Comparison of ENCODE assay signal across 1 cellular context in the genomic region with DNA sequence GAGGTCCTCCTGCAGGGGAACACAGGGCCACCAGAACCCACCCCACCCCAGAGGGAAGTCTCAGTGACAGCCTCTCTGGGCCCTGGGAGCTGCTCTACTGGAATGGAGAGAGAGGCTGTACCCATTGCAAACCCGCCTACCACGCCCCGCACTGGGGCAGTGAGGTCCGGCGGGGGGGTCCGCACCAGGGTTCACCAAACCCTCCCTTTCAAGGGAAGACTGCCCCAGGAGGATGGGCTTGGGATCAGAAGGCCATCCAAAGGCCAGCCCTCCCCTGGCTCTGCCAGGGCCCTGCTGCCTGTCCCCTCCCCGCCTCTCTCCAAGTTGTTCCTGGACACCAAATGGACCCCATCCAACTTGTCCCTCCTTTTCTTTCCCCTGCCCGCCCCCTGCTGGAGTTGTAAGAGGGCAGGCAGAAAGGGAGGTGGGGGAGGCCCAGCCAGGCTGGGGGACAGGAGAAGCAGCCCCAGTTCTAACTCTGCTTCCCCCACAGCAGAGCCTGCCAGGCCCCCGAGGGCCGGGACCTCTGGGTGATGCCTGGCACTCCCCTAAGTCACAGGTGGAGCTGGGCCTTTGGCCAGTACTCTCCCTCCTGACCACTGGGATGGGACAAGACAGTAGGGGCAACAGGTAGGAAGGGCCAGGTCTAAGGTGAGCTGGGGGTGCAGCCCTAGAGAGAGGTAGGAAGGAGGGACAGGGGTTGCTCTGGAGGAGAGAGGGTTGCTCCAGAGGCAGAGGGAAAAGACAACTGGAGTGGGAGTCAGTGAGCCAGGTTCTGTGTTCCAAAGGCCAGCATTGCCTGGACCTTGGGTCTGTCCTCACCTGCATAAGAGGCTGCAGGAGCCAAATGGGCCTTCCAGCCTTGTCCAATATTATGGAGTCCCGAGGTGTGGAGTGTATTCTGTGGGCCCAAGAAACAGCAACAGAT.
TF ChIP-seq lines count a peak whose summit lies in the region.

No MANE protein-coding gene starts in this region.

TF ChIP-seq in liver, 16 proteins besides CTCF, POLR2A, EP300 and RAD21:
- TF ChIP-seq EGR1 (IDR thresholded peaks at IDR 0.05; ENCODE audit: low read depth in 2 of 2), result no peak
- no peak for TF ChIP-seq GABPA (IDR thresholded peaks at IDR 0.05 in 1 of 2, conservative IDR thresholded peaks at IDR 0.05 in 1 of 2)
- no peak for TF ChIP-seq MAX (IDR thresholded peaks at IDR 0.05)
- TF ChIP-seq FOXA2 (IDR thresholded peaks at IDR 0.05), result no peak
- TF ChIP-seq SP1 (IDR thresholded peaks at IDR 0.05), result no peak
- TF ChIP-seq NR2F2 (IDR thresholded peaks at IDR 0.05), result no peak
- no peak for TF ChIP-seq RXRA (IDR thresholded peaks at IDR 0.05)
- no peak for TF ChIP-seq HNF4A (conservative IDR thresholded peaks at IDR 0.05)
- TF ChIP-seq TAF1 (conservative IDR thresholded peaks at IDR 0.05), result no peak
- no peak for TF ChIP-seq HNF4G (IDR thresholded peaks at IDR 0.05)
- TF ChIP-seq YY1 (IDR thresholded peaks at IDR 0.05), result no peak
- no peak for TF ChIP-seq FOXA1 (IDR thresholded peaks at IDR 0.05)
- no peak for TF ChIP-seq JUND (IDR thresholded peaks at IDR 0.05)
- no peak for TF ChIP-seq REST (IDR thresholded peaks at IDR 0.05)
